In genomic region chr1:200907611-200908097, GRCh38 we compare ENCODE assay signal across 1 cellular context.
TF ChIP-seq lines count a peak whose summit lies in the region.

No MANE protein-coding gene starts in this region.

TF ChIP-seq in K562, 482 proteins besides CTCF, POLR2A, EP300 and RAD21 (continued from another document):
- TF ChIP-seq, protein P1, sequence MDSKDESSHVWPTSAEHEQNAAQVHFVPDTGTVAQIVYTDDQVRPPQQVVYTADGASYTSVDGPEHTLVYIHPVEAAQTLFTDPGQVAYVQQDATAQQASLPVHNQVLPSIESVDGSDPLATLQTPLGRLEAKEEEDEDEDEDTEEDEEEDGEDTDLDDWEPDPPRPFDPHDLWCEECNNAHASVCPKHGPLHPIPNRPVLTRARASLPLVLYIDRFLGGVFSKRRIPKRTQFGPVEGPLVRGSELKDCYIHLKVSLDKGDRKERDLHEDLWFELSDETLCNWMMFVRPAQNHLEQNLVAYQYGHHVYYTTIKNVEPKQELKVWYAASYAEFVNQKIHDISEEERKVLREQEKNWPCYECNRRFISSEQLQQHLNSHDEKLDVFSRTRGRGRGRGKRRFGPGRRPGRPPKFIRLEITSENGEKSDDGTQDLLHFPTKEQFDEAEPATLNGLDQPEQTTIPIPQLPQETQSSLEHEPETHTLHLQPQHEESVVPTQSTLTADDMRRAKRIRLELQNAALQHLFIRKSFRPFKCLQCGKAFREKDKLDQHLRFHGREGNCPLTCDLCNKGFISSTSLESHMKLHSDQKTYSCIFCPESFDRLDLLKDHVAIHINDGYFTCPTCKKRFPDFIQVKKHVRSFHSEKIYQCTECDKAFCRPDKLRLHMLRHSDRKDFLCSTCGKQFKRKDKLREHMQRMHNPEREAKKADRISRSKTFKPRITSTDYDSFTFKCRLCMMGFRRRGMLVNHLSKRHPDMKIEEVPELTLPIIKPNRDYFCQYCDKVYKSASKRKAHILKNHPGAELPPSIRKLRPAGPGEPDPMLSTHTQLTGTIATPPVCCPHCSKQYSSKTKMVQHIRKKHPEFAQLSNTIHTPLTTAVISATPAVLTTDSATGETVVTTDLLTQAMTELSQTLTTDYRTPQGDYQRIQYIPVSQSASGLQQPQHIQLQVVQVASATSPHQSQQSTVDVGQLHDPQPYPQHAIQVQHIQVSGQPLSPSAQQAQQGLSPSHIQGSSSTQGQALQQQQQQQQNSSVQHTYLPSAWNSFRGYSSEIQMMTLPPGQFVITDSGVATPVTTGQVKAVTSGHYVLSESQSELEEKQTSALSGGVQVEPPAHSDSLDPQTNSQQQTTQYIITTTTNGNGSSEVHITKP (IDR thresholded peaks at IDR 0.05; ENCODE audit: partially characterized antibody): no peak
- no peak for TF ChIP-seq IRF2 (CRISPR knock-in tag; IDR thresholded peaks at IDR 0.05)
- TF ChIP-seq CREB1 (IDR thresholded peaks at IDR 0.05): no peak
- no peak for TF ChIP-seq CREB1 (CRISPR knock-in tag; IDR thresholded peaks at IDR 0.05)
- TF ChIP-seq NRF1 (conservative IDR thresholded peaks at IDR 0.05 in 1 of 2, IDR thresholded peaks at IDR 0.05 in 1 of 2): peak; percentile 63 to 72
- no peak for TF ChIP-seq NEUROD1 (IDR thresholded peaks at IDR 0.05; ENCODE audit: borderline replicate concordance, low read depth, low read length, partially characterized antibody)
- no peak for TF ChIP-seq ZNF780A (CRISPR knock-in tag; IDR thresholded peaks at IDR 0.05)
- no peak for TF ChIP-seq PCBP1 (IDR thresholded peaks at IDR 0.05; ENCODE audit: low read depth, low read length, poor library complexity, severe bottlenecking)
- no peak for TF ChIP-seq ZFX (CRISPR knock-in tag; IDR thresholded peaks at IDR 0.05)
TF ChIP-seq in K562: peak in this region for 2.
